1 cellular context compared by ENCODE assay signal in genomic region chr4:60989141-60989540, GRCh38.
TF ChIP-seq lines count a peak whose summit lies in the region.

No MANE protein-coding gene starts in this region.

TF ChIP-seq in HepG2, 621 proteins besides CTCF, POLR2A, EP300 and RAD21 (continued from another document):
- TF ChIP-seq, protein P1, sequence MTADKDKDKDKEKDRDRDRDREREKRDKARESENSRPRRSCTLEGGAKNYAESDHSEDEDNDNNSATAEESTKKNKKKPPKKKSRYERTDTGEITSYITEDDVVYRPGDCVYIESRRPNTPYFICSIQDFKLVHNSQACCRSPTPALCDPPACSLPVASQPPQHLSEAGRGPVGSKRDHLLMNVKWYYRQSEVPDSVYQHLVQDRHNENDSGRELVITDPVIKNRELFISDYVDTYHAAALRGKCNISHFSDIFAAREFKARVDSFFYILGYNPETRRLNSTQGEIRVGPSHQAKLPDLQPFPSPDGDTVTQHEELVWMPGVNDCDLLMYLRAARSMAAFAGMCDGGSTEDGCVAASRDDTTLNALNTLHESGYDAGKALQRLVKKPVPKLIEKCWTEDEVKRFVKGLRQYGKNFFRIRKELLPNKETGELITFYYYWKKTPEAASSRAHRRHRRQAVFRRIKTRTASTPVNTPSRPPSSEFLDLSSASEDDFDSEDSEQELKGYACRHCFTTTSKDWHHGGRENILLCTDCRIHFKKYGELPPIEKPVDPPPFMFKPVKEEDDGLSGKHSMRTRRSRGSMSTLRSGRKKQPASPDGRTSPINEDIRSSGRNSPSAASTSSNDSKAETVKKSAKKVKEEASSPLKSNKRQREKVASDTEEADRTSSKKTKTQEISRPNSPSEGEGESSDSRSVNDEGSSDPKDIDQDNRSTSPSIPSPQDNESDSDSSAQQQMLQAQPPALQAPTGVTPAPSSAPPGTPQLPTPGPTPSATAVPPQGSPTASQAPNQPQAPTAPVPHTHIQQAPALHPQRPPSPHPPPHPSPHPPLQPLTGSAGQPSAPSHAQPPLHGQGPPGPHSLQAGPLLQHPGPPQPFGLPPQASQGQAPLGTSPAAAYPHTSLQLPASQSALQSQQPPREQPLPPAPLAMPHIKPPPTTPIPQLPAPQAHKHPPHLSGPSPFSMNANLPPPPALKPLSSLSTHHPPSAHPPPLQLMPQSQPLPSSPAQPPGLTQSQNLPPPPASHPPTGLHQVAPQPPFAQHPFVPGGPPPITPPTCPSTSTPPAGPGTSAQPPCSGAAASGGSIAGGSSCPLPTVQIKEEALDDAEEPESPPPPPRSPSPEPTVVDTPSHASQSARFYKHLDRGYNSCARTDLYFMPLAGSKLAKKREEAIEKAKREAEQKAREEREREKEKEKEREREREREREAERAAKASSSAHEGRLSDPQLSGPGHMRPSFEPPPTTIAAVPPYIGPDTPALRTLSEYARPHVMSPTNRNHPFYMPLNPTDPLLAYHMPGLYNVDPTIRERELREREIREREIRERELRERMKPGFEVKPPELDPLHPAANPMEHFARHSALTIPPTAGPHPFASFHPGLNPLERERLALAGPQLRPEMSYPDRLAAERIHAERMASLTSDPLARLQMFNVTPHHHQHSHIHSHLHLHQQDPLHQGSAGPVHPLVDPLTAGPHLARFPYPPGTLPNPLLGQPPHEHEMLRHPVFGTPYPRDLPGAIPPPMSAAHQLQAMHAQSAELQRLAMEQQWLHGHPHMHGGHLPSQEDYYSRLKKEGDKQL (CRISPR knock-in tag; IDR thresholded peaks at IDR 0.05; ENCODE audit: low read depth), result no peak
- TF ChIP-seq SUZ12 (IDR thresholded peaks at IDR 0.05; ENCODE audit: low read depth, low read length), result no peak
- no peak for TF ChIP-seq ZNF296 (CRISPR knock-in tag; conservative IDR thresholded peaks at IDR 0.05)
- TF ChIP-seq ZNF589 (CRISPR knock-in tag; conservative IDR thresholded peaks at IDR 0.05), result no peak
- TF ChIP-seq RBM39 (IDR thresholded peaks at IDR 0.05; ENCODE audit: low read depth, low read length, poor library complexity, severe bottlenecking), result no peak
- no peak for TF ChIP-seq MATR3 (CRISPR knock-in tag; IDR thresholded peaks at IDR 0.05)
- TF ChIP-seq ZNF136 (CRISPR knock-in tag; IDR thresholded peaks at IDR 0.05; ENCODE audit: low read depth), result no peak
- TF ChIP-seq THAP8 (CRISPR knock-in tag; IDR thresholded peaks at IDR 0.05; ENCODE audit: borderline replicate concordance), result no peak
- no peak for TF ChIP-seq ZNF501 (CRISPR knock-in tag; IDR thresholded peaks at IDR 0.05)
- no peak for TF ChIP-seq ZNF530 (CRISPR knock-in tag; IDR thresholded peaks at IDR 0.05; ENCODE audit: low read depth)
